ENCODE assay signal across 24 cellular contexts in the genomic region with DNA sequence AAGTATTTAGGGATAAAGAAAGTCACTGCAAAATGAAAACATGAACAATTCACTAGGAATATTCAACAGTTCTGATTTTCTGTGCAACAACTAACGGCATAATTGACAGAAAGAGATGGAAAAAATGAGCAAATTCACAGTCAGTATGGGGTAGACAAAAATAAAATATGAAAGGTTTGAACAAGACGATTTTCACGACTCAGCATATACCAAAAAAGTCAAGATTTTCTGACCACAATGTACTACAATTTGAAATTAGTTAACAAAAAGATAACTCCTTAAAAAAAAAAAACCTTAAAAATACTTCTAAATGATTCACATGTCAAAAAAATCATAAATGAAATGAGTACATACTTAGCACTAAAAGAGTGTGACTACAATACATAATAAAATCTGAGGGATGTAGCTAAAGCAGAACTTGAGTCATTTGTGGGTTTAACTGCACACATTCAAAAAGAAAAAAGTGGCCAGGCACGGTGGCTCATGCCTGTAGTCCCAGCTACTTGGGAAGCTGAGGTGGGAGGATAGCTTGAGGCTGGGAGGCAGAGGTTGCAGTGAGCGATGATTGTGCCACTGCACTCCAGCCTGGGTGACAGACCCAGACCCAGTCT. TPM values are rescaled to one million over a fixed set of nuclear protein-coding genes. Genes with fewer than 3 reads are reported as not detected.
DNase-seq lines count a peak whose midpoint lies in the region; ATAC-seq, FAIRE-seq and TF ChIP-seq lines count a peak whose summit lies in the region.
"Had no signal": no experiment of that assay in that cellular context is flagged by ENCODE, and none has a peak within 500 bp of the region (broad histone marks: within the 10 kb centered on the region; RNA-seq: fewer than 3 reads in every experiment).

No MANE protein-coding gene starts in this region.

- in situ Hi-C loops in IMR-90 (cut with MboI; ENCODE audit: low sequenced_read_pairs): no loop called here

- H3K4me1 ChIP-seq in A549 (no peaks in the 10 kb centered on the region), IMR-90 (ENCODE audit: control insufficient read depth, insufficient read depth, low read length) (no peaks in the 10 kb centered on the region)
- H3K4me1 ChIP-seq: BE2C had no signal

- H3K4me2 ChIP-seq in A549 (no peak overlapping the region), IMR-90 (ENCODE audit: low read depth, low read length) (no peak overlapping the region)

- H3K27ac Mint-ChIP-seq in activated CD4-positive, alpha-beta memory T cell treated with anti-CD3 and anti-CD28 coated beads for 36 hours: no peak overlapping the region
- no peak overlapping the region for H3K27ac Mint-ChIP-seq in activated CD4-positive, alpha-beta memory T cell treated with anti-CD3 and anti-CD28 coated beads, Interleukin-2, amount 10 ng/mL, durations not matched to agents 7 days and 5 days
- no peak overlapping the region for H3K27ac Mint-ChIP-seq in activated T-helper 17 cell treated with anti-CD3 and anti-CD28 coated beads, Interleukin-2, amount 50 U/mL, for 72 hours
- H3K27ac Mint-ChIP-seq: CD4-positive, CD25-positive, alpha-beta regulatory T cell; CD8-positive, alpha-beta memory T cell had no signal

- DNase-seq in activated CD4-positive, alpha-beta memory T cell treated with anti-CD3 and anti-CD28 coated beads for 36 hours: peak; percentile 12
- no peak for DNase-seq in activated CD4-positive, alpha-beta memory T cell treated with anti-CD3 and anti-CD28 coated beads, Interleukin-2, amount 10 ng/mL, durations not matched to agents 7 days and 5 days
- no peak for DNase-seq in A549 (ENCODE audit: low read depth in 1 of 2, low spot score in 1 of 2)
- no peak for DNase-seq in IMR-90
- no peak for DNase-seq in NOMO-1 treated with dmso at 0.1 percent for 144 hours (lab: John Stamatoyannopoulos, UW; ENCODE audit: unreplicated experiment)
- DNase-seq in SIG-M5 treated with dmso at 0.1 percent for 504 hours (lab: John Stamatoyannopoulos, UW; ENCODE audit: unreplicated experiment): no peak
- DNase-seq: ACHN; BE2C; C1 segment of cervical spinal cord; CD4-positive, CD25-positive, alpha-beta regulatory T cell; CD8-positive, alpha-beta memory T cell; COR-L47; DMS 273 treated with DMSO at 0.1 percent for 48 hours; DMS53; DND-41; EL; GM23248; HCEC 1CT had no signal

- H3K4me3 ChIP-seq in A549 (no peak overlapping the region), IMR-90 (ENCODE audit: insufficient read depth, low read depth, low read length) (no peak overlapping the region)
- H3K4me3 ChIP-seq: GM23248 had no signal

- TF ChIP-seq POLR2A in A549 (IDR thresholded peaks at IDR 0.05; ENCODE audit: low read length) (no peak), IMR-90 (IDR thresholded peaks at IDR 0.05; ENCODE audit: low read depth, low read length) (no peak)

- TF ChIP-seq EP300 in A549 (IDR thresholded peaks at IDR 0.05): no peak

- no TSS peak for BruUV-seq in IMR-90 (replicated peaks; lab: Mats Ljungman, UMichigan)

- no peak overlapping the region for H2AK5ac ChIP-seq in IMR-90 (ENCODE audit: low read depth, low read length)

- H2AK9ac ChIP-seq in IMR-90 (replicated peaks; ENCODE audit: low read depth, low read length, poor library complexity): no peak overlapping the region

- no peak overlapping the region for H3K23ac ChIP-seq in IMR-90 (ENCODE audit: low read depth, low read length)

- intact Hi-C loops in activated CD4-positive, alpha-beta memory T cell treated with anti-CD3 and anti-CD28 coated beads for 36 hours (cut with micrococcal nuclease): no loop called here
- intact Hi-C loops in IMR-90 (cut with micrococcal nuclease): no loop called here

- H3K27ac ChIP-seq in A549 (no peak overlapping the region), IMR-90 (ENCODE audit: insufficient read depth, low read length) (no peak overlapping the region)
- H3K27ac ChIP-seq: GM23248 had no signal

- TF ChIP-seq CTCF in A549 (IDR thresholded peaks at IDR 0.05) (no peak), IMR-90 (conservative IDR thresholded peaks at IDR 0.05; ENCODE audit: low read depth, low read length) (no peak)

- POLR2A ChIA-PET in activated CD4-positive, alpha-beta memory T cell treated with anti-CD3 and anti-CD28 coated beads for 36 hours (lab: Charles Lee): no interaction called here
- POLR2A ChIA-PET in activated CD4-positive, alpha-beta memory T cell treated with anti-CD3 and anti-CD28 coated beads, Interleukin-2, amount 10 ng/mL, durations not matched to agents 7 days and 5 days (lab: Charles Lee): no interaction called here
- POLR2A ChIA-PET in A549 (lab: Yijun Ruan, JAX) (no interaction called here), IMR-90 (lab: Charles Lee; ENCODE audit: unreplicated experiment) (no interaction called here)

- H3K79me1 ChIP-seq in IMR-90 (ENCODE audit: low read depth in 1 of 2, low read length in 2 of 2): no peaks in the 10 kb centered on the region

- no peaks in the 10 kb centered on the region for H4K20me1 ChIP-seq in IMR-90 (ENCODE audit: insufficient read depth, low read length)

- no peak overlapping the region for H2BK15ac ChIP-seq in IMR-90 (ENCODE audit: low read depth, low read length)

- no peak overlapping the region for H4K5ac ChIP-seq in IMR-90 (ENCODE audit: low read depth, low read length)

- H3K9me1 ChIP-seq in IMR-90 (ENCODE audit: insufficient read depth, low read length): no peaks in the 10 kb centered on the region

- H3K4me1 Mint-ChIP-seq in activated CD4-positive, alpha-beta memory T cell treated with anti-CD3 and anti-CD28 coated beads for 36 hours (ENCODE audit: low read depth): peaks cover 5% of the 10 kb centered on the region
- H3K4me1 Mint-ChIP-seq in activated CD4-positive, alpha-beta memory T cell treated with anti-CD3 and anti-CD28 coated beads, Interleukin-2, amount 10 ng/mL, durations not matched to agents 7 days and 5 days: peaks cover 3% of the 10 kb centered on the region
- H3K4me1 Mint-ChIP-seq in activated T-helper 17 cell treated with anti-CD3 and anti-CD28 coated beads, Interleukin-2, amount 50 U/mL, for 72 hours: peaks cover 6% of the 10 kb centered on the region

- ATAC-seq in A549 (no peak), IMR-90 (ENCODE audit: low read depth) (no peak), HG03095 (IDR thresholded peaks at IDR 0.05; ENCODE audit: unreplicated experiment) (no peak)
- ATAC-seq in activated T-helper 17 cell treated with anti-CD3 and anti-CD28 coated beads, Interleukin-2, amount 50 U/mL, for 72 hours (replicated peaks): peak; percentile 66

- no peak overlapping the region for H3K56ac ChIP-seq in IMR-90 (ENCODE audit: extremely low read depth, insufficient read depth, low read length)

- FAIRE-seq in A549 (lab: Jason Lieb, UNC): no peak
- FAIRE-seq: GM12891, GM19239, H54, HTR-8/SVneo had no signal

- no peak overlapping the region for H2BK5ac ChIP-seq in IMR-90 (ENCODE audit: low read depth, low read length, poor library complexity, severe bottlenecking)

- dilution Hi-C loops in IMR-90 (cut with HindIII; ENCODE audit: low sequenced_read_pairs, unreplicated experiment): no loop called here

- no peak overlapping the region for H3K4me3 Mint-ChIP-seq in activated CD4-positive, alpha-beta memory T cell treated with anti-CD3 and anti-CD28 coated beads for 36 hours
- H3K4me3 Mint-ChIP-seq in activated CD4-positive, alpha-beta memory T cell treated with anti-CD3 and anti-CD28 coated beads, Interleukin-2, amount 10 ng/mL, durations not matched to agents 7 days and 5 days: no peak overlapping the region
- no peak overlapping the region for H3K4me3 Mint-ChIP-seq in activated T-helper 17 cell treated with anti-CD3 and anti-CD28 coated beads, Interleukin-2, amount 50 U/mL, for 72 hours
- H3K4me3 Mint-ChIP-seq: CD4-positive, CD25-positive, alpha-beta regulatory T cell; CD8-positive, alpha-beta memory T cell had no signal

- H3K9me3 Mint-ChIP-seq in activated CD4-positive, alpha-beta memory T cell treated with anti-CD3 and anti-CD28 coated beads for 36 hours: peaks cover 18% of the 10 kb centered on the region
- H3K9me3 Mint-ChIP-seq in activated CD4-positive, alpha-beta memory T cell treated with anti-CD3 and anti-CD28 coated beads, Interleukin-2, amount 10 ng/mL, durations not matched to agents 7 days and 5 days: peaks cover 14% of the 10 kb centered on the region
- peaks cover 6% of the 10 kb centered on the region for H3K9me3 Mint-ChIP-seq in activated T-helper 17 cell treated with anti-CD3 and anti-CD28 coated beads, Interleukin-2, amount 50 U/mL, for 72 hours

- no peaks in the 10 kb centered on the region for H3K27me3 Mint-ChIP-seq in activated CD4-positive, alpha-beta memory T cell treated with anti-CD3 and anti-CD28 coated beads for 36 hours
- no peaks in the 10 kb centered on the region for H3K27me3 Mint-ChIP-seq in activated CD4-positive, alpha-beta memory T cell treated with anti-CD3 and anti-CD28 coated beads, Interleukin-2, amount 10 ng/mL, durations not matched to agents 7 days and 5 days
- H3K27me3 Mint-ChIP-seq in activated T-helper 17 cell treated with anti-CD3 and anti-CD28 coated beads, Interleukin-2, amount 50 U/mL, for 72 hours: no peaks in the 10 kb centered on the region
- H3K27me3 Mint-ChIP-seq: CD4-positive, CD25-positive, alpha-beta regulatory T cell; CD8-positive, alpha-beta memory T cell had no signal

- CTCF ChIA-PET in activated CD4-positive, alpha-beta memory T cell treated with anti-CD3 and anti-CD28 coated beads for 36 hours (lab: Charles Lee): no interaction called here
- CTCF ChIA-PET in activated CD4-positive, alpha-beta memory T cell treated with anti-CD3 and anti-CD28 coated beads, Interleukin-2, amount 10 ng/mL, durations not matched to agents 7 days and 5 days (lab: Charles Lee): interaction anchor here (1.6 kb wide), 1 partner anchor 50 kb away, joined by 3 read pairs; no protein-coding TSS in a partner anchor
- CTCF ChIA-PET in A549 (lab: Yijun Ruan, JAX): no interaction called here
- CTCF ChIA-PET in IMR-90 (lab: Yijun Ruan, JAX): no interaction called here

- H3K36me3 ChIP-seq in IMR-90 (ENCODE audit: control insufficient read depth, insufficient read depth, low read length): no peaks in the 10 kb centered on the region
- H3K36me3 ChIP-seq: BE2C had no signal

- H3K9me3 ChIP-seq in A549 (peaks cover 24% of the 10 kb centered on the region; the same call in 2 of the 3 replicates), IMR-90 (ENCODE audit: control insufficient read depth, insufficient read depth, low read length) (no peaks in the 10 kb centered on the region; the same call in 1 of the 2 replicates)
- H3K9me3 ChIP-seq: BE2C had no signal

- no peak overlapping the region for H2BK20ac ChIP-seq in IMR-90 (ENCODE audit: low read depth, low read length)

- H3K4ac ChIP-seq in IMR-90 (ENCODE audit: low read depth, low read length): no peak overlapping the region

- no peak overlapping the region for H3K18ac ChIP-seq in IMR-90 (ENCODE audit: low read depth, low read length)

- H3K27me3 ChIP-seq in IMR-90 (ENCODE audit: control insufficient read depth, insufficient read depth, low read length): no peaks in the 10 kb centered on the region
- H3K27me3 ChIP-seq: BE2C had no signal

- no peak for TF ChIP-seq RAD21 in A549 (conservative IDR thresholded peaks at IDR 0.05 in 1 of 2, IDR thresholded peaks at IDR 0.05 in 1 of 2)
- no peak for TF ChIP-seq RAD21 in IMR-90 (IDR thresholded peaks at IDR 0.05; ENCODE audit: low read length)

- peaks cover 6% of the 10 kb centered on the region for H3K36me3 Mint-ChIP-seq in activated CD4-positive, alpha-beta memory T cell treated with anti-CD3 and anti-CD28 coated beads for 36 hours
- H3K36me3 Mint-ChIP-seq in activated CD4-positive, alpha-beta memory T cell treated with anti-CD3 and anti-CD28 coated beads, Interleukin-2, amount 10 ng/mL, durations not matched to agents 7 days and 5 days (ENCODE audit: low read depth): peaks cover 3% of the 10 kb centered on the region
- H3K36me3 Mint-ChIP-seq in activated T-helper 17 cell treated with anti-CD3 and anti-CD28 coated beads, Interleukin-2, amount 50 U/mL, for 72 hours (ENCODE audit: low read depth): no peaks in the 10 kb centered on the region

- no peak overlapping the region for H3K9ac ChIP-seq in IMR-90 (ENCODE audit: low read depth, low read length)
- H3K9ac ChIP-seq: GM23248 had no signal

- no peak overlapping the region for H2BK120ac ChIP-seq in IMR-90 (ENCODE audit: low read depth, low read length)

- 64% methylated on average over 5 of the region's 5 CpGs for WGBS in A549 (ENCODE audit: missing lambda C conversion rate)
- WGBS in IMR-90 (ENCODE audit: extremely low coverage in 2 of 2, insufficient read length in 1 of 2), 2 experiments: no CpG with 5 or more reads among the region's 5 CpGs

- H4K8ac ChIP-seq in IMR-90 (ENCODE audit: low read depth in 2 of 2, low read length in 2 of 2): no peak overlapping the region

- no peak overlapping the region for H2AFZ ChIP-seq in IMR-90 (replicated peaks; ENCODE audit: low read length, poor library complexity)
- H2AFZ ChIP-seq: GM23248 had no signal

- no peak overlapping the region for H4K91ac ChIP-seq in IMR-90 (ENCODE audit: insufficient read depth, low read depth, low read length)

- no peak overlapping the region for H3K14ac ChIP-seq in IMR-90 (replicated peaks; ENCODE audit: low read depth, low read length)

RNA-seq across cellular contexts. Expression of gene MTURN, which starts 22.6 kb away (rescaled TPM):
- 1 to 10 TPM; 3.1 to 3.7 TPM for total RNA-seq in activated CD4-positive, alpha-beta memory T cell treated with anti-CD3 and anti-CD28 coated beads for 36 hours
- 1 to 10 TPM; 2.3 to 2.7 TPM for total RNA-seq in activated CD4-positive, alpha-beta memory T cell treated with anti-CD3 and anti-CD28 coated beads, Interleukin-2, amount 10 ng/mL, durations not matched to agents 7 days and 5 days
- polyA plus RNA-seq in A549 (2011; rRNA removed) (2.5 and 2.7 TPM in 2 replicates), A549 (2017; fragmentation: RNase III; extraction: RNeasy Plus Mini Kit Qiagen cat#74134 plus additional on column Dnase treatment) (2.2 to 2.4 TPM (median 2.3 TPM) in 3 replicates), IMR-90 (2012; rRNA removed) (2.4 and 2.8 TPM in 2 replicates)
- polyA plus RNA-seq in A549 (2012; cell fraction: cytosol; rRNA removed): 1.1 and 1.5 TPM in 2 replicates
- 1.2 and 1.5 TPM in 2 replicates for polyA plus RNA-seq in A549 (2012; cell fraction: nucleus; rRNA removed)
- polyA minus RNA-seq in A549 (2011; rRNA and poly(A)+ RNA removed): 1.4 and 1.6 TPM in 2 replicates
- 5.6 and 7.8 TPM in 2 replicates for total RNA-seq in IMR-90 (2012; rRNA removed)
- 0.79 and 1.4 TPM in 2 replicates for polyA plus RNA-seq in IMR-90 (2012; cell fraction: cytosol; rRNA removed)
- 2.5 and 6.5 TPM in 2 replicates for polyA plus RNA-seq in IMR-90 (2012; cell fraction: nucleus; rRNA removed; ENCODE audit: low replicate concordance)
- 1 to 10 TPM; 4.0 to 6.4 TPM for total RNA-seq in activated T-helper 17 cell treated with anti-CD3 and anti-CD28 coated beads, Interleukin-2, amount 50 U/mL, for 72 hours
